Comparison of ENCODE assay signal across 10 cellular contexts in genomic region chrX:17377795-17378194, GRCh38. TPM values are rescaled to one million over a fixed set of nuclear protein-coding genes. Genes with fewer than 3 reads are reported as not detected.
A peak's percentile ranks its signal among the peaks of the same experiment; 100 is the strongest.
DNase-seq lines count a peak whose midpoint lies in the region; ATAC-seq, FAIRE-seq and TF ChIP-seq lines count a peak whose summit lies in the region.
"Had no signal": no experiment of that assay in that cellular context is flagged by ENCODE, and none has a peak within 500 bp of the region (broad histone marks: within the 10 kb centered on the region; RNA-seq: fewer than 3 reads in every experiment).

No MANE protein-coding gene starts in this region.

- no peak for ATAC-seq in GM18511 (IDR thresholded peaks at IDR 0.05; ENCODE audit: unreplicated experiment)

- TF ChIP-seq CTCF in chondrocyte (IDR thresholded peaks at IDR 0.05) (no peak), nephron progenitor cell (IDR thresholded peaks at IDR 0.05) (no peak)

- in situ Hi-C loops in ACHN (cut with HindIII; ENCODE audit: low pct_ligation_motif_present, low pct_unique_long_range_greater_than_20kb, low sequenced_read_pairs), result no loop called here

- peaks cover 18% of the 10 kb centered on the region for H3K4me1 Mint-ChIP-seq in chondrocyte (ENCODE audit: low read depth)
- peaks cover 43% of the 10 kb centered on the region for H3K4me1 Mint-ChIP-seq in nephron progenitor cell
- H3K4me1 Mint-ChIP-seq: central memory CD8-positive, alpha-beta T cell had no signal

- H3K4me3 Mint-ChIP-seq in chondrocyte (ENCODE audit: unreplicated experiment), result peak overlapping the region; percentile 74
- H3K4me3 Mint-ChIP-seq in nephron progenitor cell, result peak overlapping the region; percentile 87
- H3K4me3 Mint-ChIP-seq: central memory CD8-positive, alpha-beta T cell had no signal

- H3K36me3 Mint-ChIP-seq in chondrocyte (ENCODE audit: low read depth) (peaks cover 14% of the 10 kb centered on the region), nephron progenitor cell (ENCODE audit: low read depth) (peaks cover 46% of the 10 kb centered on the region)

- DNase-seq in ACHN (peak; percentile 6), HK-2 (ENCODE audit: unreplicated experiment) (peak; percentile 22), chondrocyte (ENCODE audit: low spot score) (no peak), nephron progenitor cell (no peak), iPS-NIHi11 (ENCODE audit: low spot score) (no peak), urothelium cell line (ENCODE audit: low spot score) (no peak), DMS 273 treated with DMSO at 0.1 percent for 48 hours (lab: John Stamatoyannopoulos, UW) (no peak)
- DNase-seq: GF-D8 had no signal

- H3K27ac Mint-ChIP-seq in chondrocyte (ENCODE audit: unreplicated experiment) (no peak overlapping the region), nephron progenitor cell (no peak overlapping the region)

- peaks cover 21% of the 10 kb centered on the region for H3K9me3 Mint-ChIP-seq in chondrocyte (ENCODE audit: low read depth)
- peaks cover 42% of the 10 kb centered on the region for H3K9me3 Mint-ChIP-seq in nephron progenitor cell
- H3K9me3 Mint-ChIP-seq: central memory CD8-positive, alpha-beta T cell had no signal

- FAIRE-seq in urothelium cell line (lab: Jason Lieb, UNC), result no peak

- H3K27me3 Mint-ChIP-seq in chondrocyte (ENCODE audit: low read depth), result peaks cover 24% of the 10 kb centered on the region
- H3K27me3 Mint-ChIP-seq in nephron progenitor cell (ENCODE audit: low read depth, poor library complexity), result peaks cover 6% of the 10 kb centered on the region

RNA-seq across cellular contexts. Expression of gene NHS, which starts 2.8 kb away (rescaled TPM):
- total RNA-seq in chondrocyte, result 11.5 to 14.9 TPM (median 12.8 TPM) in 3 replicates

Comparison
In these comparisons a context has a peak if more than half of its experiments do, and no peak if none do; other contexts are left out.
1. DNase-seq: peak in ACHN (single experiment) and HK-2 (single experiment); none in chondrocyte (single experiment), nephron progenitor cell (single experiment), iPS-NIHi11 (single experiment), urothelium cell line (single experiment) and DMS 273 treated with DMSO at 0.1 percent for 48 hours (single experiment).